In genomic region chr14:60654303-60654925, GRCh38 we compare ENCODE assay signal across 1 cellular context.
TF ChIP-seq lines count a peak whose summit lies in the region.

No MANE protein-coding gene starts in this region.

TF ChIP-seq in H1, 55 proteins besides CTCF, POLR2A, EP300 and RAD21:
- TF ChIP-seq SAP30 (IDR thresholded peaks at IDR 0.05; ENCODE audit: insufficient read depth, insufficient replicate concordance, low read length) = no peak
- TF ChIP-seq MAX (IDR thresholded peaks at IDR 0.05) = no peak
- TF ChIP-seq SP4 (IDR thresholded peaks at IDR 0.05; ENCODE audit: low read length) = no peak
- no peak for TF ChIP-seq POLR2AphosphoS5 (IDR thresholded peaks at IDR 0.05; ENCODE audit: low read depth, low read length)
- TF ChIP-seq BACH1 (IDR thresholded peaks at IDR 0.05; ENCODE audit: low read length) = no peak
